In genomic region chr5:77845273-77845646, GRCh38 we compare ENCODE assay signal across 14 cellular contexts.
DNase-seq lines count a peak whose midpoint lies in the region; ATAC-seq and TF ChIP-seq lines count a peak whose summit lies in the region.
"Had no signal": no experiment of that assay in that cellular context is flagged by ENCODE, and none has a peak within 500 bp of the region (broad histone marks: within the 10 kb centered on the region; RNA-seq: fewer than 3 reads in every experiment).

No MANE protein-coding gene starts in this region.

- intact Hi-C loops in activated CD8-positive, alpha-beta T cell treated with anti-CD3 and anti-CD28 coated beads for 36 hours (cut with micrococcal nuclease): loop anchor here (10.0 kb wide), 1 partner anchor 200 kb away; no protein-coding TSS in a partner anchor
- intact Hi-C loops in lower lobe of right lung (cut with DNase I): no loop called here

- no peak overlapping the region for H3K9ac ChIP-seq in subcutaneous abdominal adipose tissue (ENCODE audit: low read length in 5 of 5)

- H3K4me1 Mint-ChIP-seq in activated CD8-positive, alpha-beta T cell treated with anti-CD3 and anti-CD28 coated beads for 36 hours (ENCODE audit: low read depth): peaks cover 8% of the 10 kb centered on the region
- H3K4me1 Mint-ChIP-seq in activated CD8-positive, alpha-beta T cell treated with anti-CD3 and anti-CD28 coated beads, Interleukin-2, amount 10 ng/mL, durations not matched to agents 7 days and 5 days (ENCODE audit: low read depth): peaks cover 7% of the 10 kb centered on the region
- H3K4me1 Mint-ChIP-seq in activated naive CD8-positive, alpha-beta T cell (ENCODE audit: low read depth): peaks cover 13% of the 10 kb centered on the region

- H3K36me3 ChIP-seq in lower lobe of right lung: no peaks in the 10 kb centered on the region
- no peaks in the 10 kb centered on the region for H3K36me3 ChIP-seq in subcutaneous abdominal adipose tissue (ENCODE audit: control insufficient read depth in 5 of 5, insufficient read depth in 5 of 5, low read length in 5 of 5)
- H3K36me3 ChIP-seq: heart right ventricle had no signal

- no peak for DNase-seq in activated CD8-positive, alpha-beta T cell treated with anti-CD3 and anti-CD28 coated beads for 36 hours
- no peak for DNase-seq in activated CD8-positive, alpha-beta T cell treated with anti-CD3 and anti-CD28 coated beads, Interleukin-2, amount 10 ng/mL, durations not matched to agents 7 days and 5 days
- DNase-seq in lower lobe of right lung (no peak), COLO829 (ENCODE audit: low spot score) (no peak)
- DNase-seq: activated naive CD4-positive, alpha-beta T cell; heart right ventricle; NCI-H526 treated with DMSO at 0.1 percent for 48 hours; SIG-M5; stimulated activated CD4-positive, alpha-beta T cell treated with anti-CD3 and anti-CD28 coated beads, Interleukin-4, amount 100 ng/mL, for 1 hour had no signal

- H3K9me3 ChIP-seq in lower lobe of right lung: no peaks in the 10 kb centered on the region
- H3K9me3 ChIP-seq in subcutaneous abdominal adipose tissue (ENCODE audit: control insufficient read depth in 5 of 5, low read length in 5 of 5): no peaks in the 10 kb centered on the region
- H3K9me3 ChIP-seq: heart right ventricle had no signal

- H3K27me3 ChIP-seq in lower lobe of right lung (ENCODE audit: low read depth) (peaks cover 28% of the 10 kb centered on the region), subcutaneous abdominal adipose tissue (ENCODE audit: control insufficient read depth in 5 of 5, insufficient read depth in 4 of 5, low read length in 5 of 5) (no peaks in the 10 kb centered on the region)

- H3K4me1 ChIP-seq in lower lobe of right lung: peaks cover 10% of the 10 kb centered on the region
- H3K4me1 ChIP-seq in subcutaneous abdominal adipose tissue (ENCODE audit: control insufficient read depth in 5 of 5, insufficient read depth in 5 of 5, low read length in 5 of 5): peaks cover 0 to 16% (median 15%) of the 10 kb centered on the region in 5 donors

- no peaks in the 10 kb centered on the region for H3K9me3 Mint-ChIP-seq in activated CD8-positive, alpha-beta T cell treated with anti-CD3 and anti-CD28 coated beads for 36 hours
- H3K9me3 Mint-ChIP-seq in activated CD8-positive, alpha-beta T cell treated with anti-CD3 and anti-CD28 coated beads, Interleukin-2, amount 10 ng/mL, durations not matched to agents 7 days and 5 days (ENCODE audit: insufficient read depth): no peaks in the 10 kb centered on the region
- H3K9me3 Mint-ChIP-seq in activated naive CD8-positive, alpha-beta T cell (ENCODE audit: low read depth): no peaks in the 10 kb centered on the region

- H3K27me3 Mint-ChIP-seq in activated CD8-positive, alpha-beta T cell treated with anti-CD3 and anti-CD28 coated beads for 36 hours: peaks cover 46% of the 10 kb centered on the region
- peaks cover 56% of the 10 kb centered on the region for H3K27me3 Mint-ChIP-seq in activated CD8-positive, alpha-beta T cell treated with anti-CD3 and anti-CD28 coated beads, Interleukin-2, amount 10 ng/mL, durations not matched to agents 7 days and 5 days (ENCODE audit: low read depth)
- H3K27me3 Mint-ChIP-seq in activated naive CD8-positive, alpha-beta T cell: peaks cover 36% of the 10 kb centered on the region

- no peak for ATAC-seq in activated CD8-positive, alpha-beta T cell treated with anti-CD3 and anti-CD28 coated beads for 36 hours
- no peak for ATAC-seq in activated CD8-positive, alpha-beta T cell treated with anti-CD3 and anti-CD28 coated beads, Interleukin-2, amount 10 ng/mL, durations not matched to agents 7 days and 5 days
- ATAC-seq in lower lobe of right lung: no peak
- ATAC-seq in HG02759 (IDR thresholded peaks at IDR 0.05; ENCODE audit: unreplicated experiment): no peak
- no peak for ATAC-seq in GM21825 (IDR thresholded peaks at IDR 0.05; ENCODE audit: unreplicated experiment)
- ATAC-seq: activated CD4-positive, CD25-positive, alpha-beta regulatory T cell treated with anti-CD3 and anti-CD28 coated beads, Interleukin-2, amount 50 U/mL, for 24 hours had no signal

- no peaks in the 10 kb centered on the region for H3K36me3 Mint-ChIP-seq in activated CD8-positive, alpha-beta T cell treated with anti-CD3 and anti-CD28 coated beads for 36 hours (ENCODE audit: low read depth)
- H3K36me3 Mint-ChIP-seq in activated CD8-positive, alpha-beta T cell treated with anti-CD3 and anti-CD28 coated beads, Interleukin-2, amount 10 ng/mL, durations not matched to agents 7 days and 5 days (ENCODE audit: low read depth): no peaks in the 10 kb centered on the region
- no peaks in the 10 kb centered on the region for H3K36me3 Mint-ChIP-seq in activated naive CD8-positive, alpha-beta T cell

- H3K4me3 ChIP-seq in lower lobe of right lung: peak overlapping the region; percentile 55
- H3K4me3 ChIP-seq in subcutaneous abdominal adipose tissue (ENCODE audit: low read depth in 1 of 5, low read length in 5 of 5): peak overlapping the region in 4 of 5 donors; percentile 55 to 84 (median 78)

- no peak overlapping the region for H3K27ac ChIP-seq in lower lobe of right lung
- H3K27ac ChIP-seq in subcutaneous abdominal adipose tissue (ENCODE audit: low read depth, low read length): no peak overlapping the region
- H3K27ac ChIP-seq: heart right ventricle had no signal

- CTCF ChIA-PET in activated CD8-positive, alpha-beta T cell treated with anti-CD3 and anti-CD28 coated beads for 36 hours (lab: Charles Lee): interaction anchor here (0.8 to 0.9 kb wide), 2 partner anchors 200 to 268 kb away, joined by 3 read pairs; no protein-coding TSS in a partner anchor
- CTCF ChIA-PET in activated CD8-positive, alpha-beta T cell treated with anti-CD3 and anti-CD28 coated beads, Interleukin-2, amount 10 ng/mL, durations not matched to agents 7 days and 5 days (lab: Charles Lee): interaction anchor here (0.7 kb wide), 2 partner anchors 237 to 453 kb away, joined by 3 to 4 read pairs; no protein-coding TSS in a partner anchor

- no peak overlapping the region for H3K27ac Mint-ChIP-seq in activated CD8-positive, alpha-beta T cell treated with anti-CD3 and anti-CD28 coated beads for 36 hours
- no peak overlapping the region for H3K27ac Mint-ChIP-seq in activated CD8-positive, alpha-beta T cell treated with anti-CD3 and anti-CD28 coated beads, Interleukin-2, amount 10 ng/mL, durations not matched to agents 7 days and 5 days
- no peak overlapping the region for H3K27ac Mint-ChIP-seq in activated naive CD8-positive, alpha-beta T cell

- POLR2A ChIA-PET in activated CD8-positive, alpha-beta T cell treated with anti-CD3 and anti-CD28 coated beads for 36 hours (lab: Charles Lee): no interaction called here
- POLR2A ChIA-PET in activated CD8-positive, alpha-beta T cell treated with anti-CD3 and anti-CD28 coated beads, Interleukin-2, amount 10 ng/mL, durations not matched to agents 7 days and 5 days (lab: Charles Lee): no interaction called here

- peak overlapping the region; percentile 55 for H3K4me3 Mint-ChIP-seq in activated CD8-positive, alpha-beta T cell treated with anti-CD3 and anti-CD28 coated beads for 36 hours
- H3K4me3 Mint-ChIP-seq in activated CD8-positive, alpha-beta T cell treated with anti-CD3 and anti-CD28 coated beads, Interleukin-2, amount 10 ng/mL, durations not matched to agents 7 days and 5 days: no peak overlapping the region
- H3K4me3 Mint-ChIP-seq in activated naive CD8-positive, alpha-beta T cell: peak overlapping the region; percentile 82

- TF ChIP-seq CTCF in activated CD8-positive, alpha-beta T cell treated with anti-CD3 and anti-CD28 coated beads for 36 hours (IDR thresholded peaks at IDR 0.05): no peak
- no peak for TF ChIP-seq CTCF in lower lobe of right lung (IDR thresholded peaks at IDR 0.05)
